In genomic region chr19:53467138-53467502, GRCh38 we compare ENCODE assay signal across 8 cellular contexts. TPM values are rescaled to one million over a fixed set of nuclear protein-coding genes. Genes with fewer than 3 reads are reported as not detected.
DNase-seq lines count a peak whose midpoint lies in the region; ATAC-seq and TF ChIP-seq lines count a peak whose summit lies in the region.

No MANE protein-coding gene starts in this region.

- H3K9me3 ChIP-seq in duodenal mucosa (ENCODE audit: control insufficient read depth in 1 of 2, low read length in 2 of 2) = peaks cover 4 to 7% of the 10 kb centered on the region in 2 donors
- no peaks in the 10 kb centered on the region for H3K9me3 ChIP-seq in muscle layer of colon (ENCODE audit: low read length)

- no peak for TF ChIP-seq POLR2A in NB4 (IDR thresholded peaks at IDR 0.05; ENCODE audit: extremely low read depth, insufficient read length)

- H3K9me3 Mint-ChIP-seq in activated T-cell treated with anti-CD3 and anti-CD28 coated beads, Interleukin-2, amount 50 U/mL, for 4 hours = peaks cover 24% of the 10 kb centered on the region

- H3K4me1 ChIP-seq in duodenal mucosa (ENCODE audit: control insufficient read depth in 1 of 2, insufficient read depth in 2 of 2, low read length in 2 of 2) (no peaks in the 10 kb centered on the region), muscle layer of colon (ENCODE audit: insufficient read depth, low read length) (no peaks in the 10 kb centered on the region)

- peaks cover 13% of the 10 kb centered on the region for H3K36me3 Mint-ChIP-seq in activated T-cell treated with anti-CD3 and anti-CD28 coated beads, Interleukin-2, amount 50 U/mL, for 4 hours (ENCODE audit: insufficient read depth)

- H3K27me3 Mint-ChIP-seq in activated T-cell treated with anti-CD3 and anti-CD28 coated beads, Interleukin-2, amount 50 U/mL, for 4 hours (ENCODE audit: low read depth) = peaks cover 17% of the 10 kb centered on the region

- H3K9ac ChIP-seq in duodenal mucosa (ENCODE audit: low read depth in 1 of 2, low read length in 2 of 2) (no peak overlapping the region), muscle layer of colon (ENCODE audit: low read length) (no peak overlapping the region)

- ATAC-seq in activated T-cell treated with anti-CD3 and anti-CD28 coated beads, Interleukin-2, amount 50 U/mL, for 4 hours = peak; percentile 14 to 24
- no peak for ATAC-seq in HG03039 (IDR thresholded peaks at IDR 0.05; ENCODE audit: unreplicated experiment)

- H3K4me1 Mint-ChIP-seq in activated T-cell treated with anti-CD3 and anti-CD28 coated beads, Interleukin-2, amount 50 U/mL, for 4 hours (ENCODE audit: low read depth) = peaks cover 24% of the 10 kb centered on the region

- DNase-seq in activated T-cell treated with anti-CD3 and anti-CD28 coated beads, Interleukin-2, amount 50 U/mL, for 4 hours = peak; percentile 5
- DNase-seq in activated T-cell treated with anti-CD3 and anti-CD28 coated beads for 4 hours (no peak), NB4 (ENCODE audit: low read depth) (no peak), NCI-H1436 (lab: John Stamatoyannopoulos, UW) (no peak), DMS153 treated with DMSO at 0.1 percent for 48 hours (lab: John Stamatoyannopoulos, UW; ENCODE audit: unreplicated experiment) (no peak)

- H3K4me3 ChIP-seq in NB4 (ENCODE audit: low read depth, low read length) (peak overlapping the region; percentile 48), duodenal mucosa (ENCODE audit: low read depth in 1 of 2, low read length in 2 of 2) (peak overlapping the region; percentile 86 to 90), muscle layer of colon (ENCODE audit: low read depth in 1 of 2, low read length in 2 of 2) (peak overlapping the region; percentile 52 to 76)

- H3K27me3 ChIP-seq in duodenal mucosa (ENCODE audit: control insufficient read depth in 1 of 2, insufficient read depth in 2 of 2, low read length in 2 of 2) (no peaks in the 10 kb centered on the region), muscle layer of colon (ENCODE audit: control insufficient read depth in 1 of 2, insufficient read depth in 2 of 2, low read length in 2 of 2) (peaks cover 0 to 11% of the 10 kb centered on the region in 2 donors)

- H3K4me3 Mint-ChIP-seq in activated T-cell treated with anti-CD3 and anti-CD28 coated beads, Interleukin-2, amount 50 U/mL, for 4 hours = peak overlapping the region; percentile 90

- TF ChIP-seq CTCF in NB4 (IDR thresholded peaks at IDR 0.05; ENCODE audit: low read depth, low read length) = no peak

- H3K36me3 ChIP-seq in duodenal mucosa (ENCODE audit: control insufficient read depth in 1 of 2, insufficient read depth in 2 of 2, low read length in 2 of 2) = no peaks in the 10 kb centered on the region
- H3K36me3 ChIP-seq in muscle layer of colon (ENCODE audit: insufficient read depth, low read length) = no peaks in the 10 kb centered on the region

- H3K27ac ChIP-seq in duodenal mucosa (ENCODE audit: low read depth, low read length) (no peak overlapping the region), muscle layer of colon (ENCODE audit: low read depth, low read length) (no peak overlapping the region)

RNA-seq across cellular contexts. Expression of gene ZNF813, which starts 0.4 kb away (rescaled TPM):
- total RNA-seq in activated T-cell treated with anti-CD3 and anti-CD28 coated beads, Interleukin-2, amount 50 U/mL, for 4 hours = 1 to 10 TPM; 3.4 to 5.5 (median 4.6) TPM

RNA-seq across cellular contexts. Expression of gene ZNF761, which starts 35.3 kb away (rescaled TPM):
- 1 to 10 TPM; 7.8 to 9.0 (median 8.4) TPM for total RNA-seq in activated T-cell treated with anti-CD3 and anti-CD28 coated beads, Interleukin-2, amount 50 U/mL, for 4 hours
